11 cellular contexts compared by ENCODE assay signal in genomic region chr5:126384985-126385384, GRCh38. TPM values are rescaled to one million over a fixed set of nuclear protein-coding genes. Genes with fewer than 3 reads are reported as not detected.
DNase-seq lines count a peak whose midpoint lies in the region; ATAC-seq and TF ChIP-seq lines count a peak whose summit lies in the region.
"Had no signal": no experiment of that assay in that cellular context is flagged by ENCODE, and none has a peak within 500 bp of the region (broad histone marks: within the 10 kb centered on the region; RNA-seq: fewer than 3 reads in every experiment).

No MANE protein-coding gene starts in this region.

- DNase-seq in EH (ENCODE audit: low read depth), result peak; percentile 96
- DNase-seq in RPMI7951 (ENCODE audit: low read depth), result peak; percentile 81
- DNase-seq in fibroblast of lung (ENCODE audit: low read depth in 2 of 2), result peak; percentile 77 to 95
- no peak for DNase-seq in superior temporal gyrus (ENCODE audit: extremely low spot score)
- no peak for DNase-seq in NOMO-1 treated with DMSO at 0.1 percent for 48 hours (lab: John Stamatoyannopoulos, UW; ENCODE audit: unreplicated experiment)
- DNase-seq: endodermal cell, NCI-H510A treated with DMSO at 0.1 percent for 48 hours had no signal

- no peak for ATAC-seq in HG03097 (IDR thresholded peaks at IDR 0.05; ENCODE audit: low FRiP score, unreplicated experiment)
- no peak for ATAC-seq in HG03139 (IDR thresholded peaks at IDR 0.05; ENCODE audit: unreplicated experiment)
- ATAC-seq: GM23338 had no signal

- H3K4me1 ChIP-seq in fibroblast of lung (ENCODE audit: control insufficient read depth, extremely low read depth, insufficient read depth, low read length), result peaks cover 18% of the 10 kb centered on the region
- peaks cover 23% of the 10 kb centered on the region for H3K4me1 ChIP-seq in rectal smooth muscle tissue (ENCODE audit: control insufficient read depth, insufficient read depth, low read length)

- H4K20me1 ChIP-seq in fibroblast of lung (ENCODE audit: control insufficient read depth, extremely low read depth, insufficient read depth, low read length), result no peaks in the 10 kb centered on the region

- no peak overlapping the region for H2AFZ ChIP-seq in fibroblast of lung (ENCODE audit: low read length)

- TF ChIP-seq CTCF in fibroblast of lung (conservative IDR thresholded peaks at IDR 0.05 in 1 of 2, IDR thresholded peaks at IDR 0.05 in 1 of 2; ENCODE audit: low read depth in 1 of 2, low read length in 2 of 2), result no peak

- H3K27ac ChIP-seq in fibroblast of lung (ENCODE audit: insufficient read depth, low read length) (peak overlapping the region; percentile 43), rectal smooth muscle tissue (ENCODE audit: low read depth, low read length) (peak overlapping the region; percentile 51)

- H3K9me3 ChIP-seq in fibroblast of lung (ENCODE audit: control insufficient read depth, insufficient read depth, low read depth, low read length), result no peaks in the 10 kb centered on the region

- H3K4me3 ChIP-seq in fibroblast of lung (replicated peaks in 1 of 4; ENCODE audit: control extremely low read depth in 1 of 4, insufficient read depth in 1 of 4, low read depth in 3 of 4, low read length in 4 of 4), result no peak overlapping the region
- H3K4me3 ChIP-seq in rectal smooth muscle tissue (ENCODE audit: low read length), result no peak overlapping the region
- H3K4me3 ChIP-seq: GM23338 had no signal

- H3K27me3 ChIP-seq in fibroblast of lung (ENCODE audit: control insufficient read depth, insufficient read depth, low read length), result no peaks in the 10 kb centered on the region
- H3K27me3 ChIP-seq in rectal smooth muscle tissue (ENCODE audit: control insufficient read depth, insufficient read depth, low read length), result no peaks in the 10 kb centered on the region

- no peaks in the 10 kb centered on the region for H3K79me2 ChIP-seq in fibroblast of lung (ENCODE audit: control insufficient read depth, insufficient read depth, low read length)

- H3K36me3 ChIP-seq in fibroblast of lung (ENCODE audit: control insufficient read depth, insufficient read depth, low read length) (no peaks in the 10 kb centered on the region), rectal smooth muscle tissue (ENCODE audit: control insufficient read depth, insufficient read depth, low read length) (no peaks in the 10 kb centered on the region)

- H3K9ac ChIP-seq in fibroblast of lung (ENCODE audit: insufficient read depth, low read length) (no peak overlapping the region), rectal smooth muscle tissue (ENCODE audit: low read length) (no peak overlapping the region)

- H3K4me2 ChIP-seq in fibroblast of lung (ENCODE audit: extremely low read depth, insufficient read depth, low read length), result peak overlapping the region; percentile 59
- H3K4me2 ChIP-seq: GM23338 had no signal

RNA-seq across cellular contexts. Expression of gene GRAMD2B, which starts 38.2 kb away (rescaled TPM):
- 16.3 and 26.0 TPM in 2 replicates for total RNA-seq in RPMI7951 (2014; rRNA removed; shearing (Covaris generic))
- 12.1 and 21.3 TPM in 2 replicates for total RNA-seq in fibroblast of lung
- 26.8 and 37.6 TPM in 2 replicates for polyA plus RNA-seq in fibroblast of lung
- 14.1 and 17.9 TPM in 2 replicates for polyA plus RNA-seq in fibroblast of lung (2012)
- polyA minus RNA-seq in fibroblast of lung (ENCODE audit: low replicate concordance), result 1.1 and 6.2 TPM in 2 replicates

Comparison
In these comparisons a context has a peak if more than half of its experiments do, and no peak if none do; other contexts are left out.
1. DNase-seq: peak in EH (single experiment), RPMI7951 (single experiment) and fibroblast of lung (2 of 2); none in superior temporal gyrus (single experiment) and NOMO-1 treated with DMSO at 0.1 percent for 48 hours (single experiment).